Comparison of ENCODE assay signal across 18 cellular contexts in the genomic region with DNA sequence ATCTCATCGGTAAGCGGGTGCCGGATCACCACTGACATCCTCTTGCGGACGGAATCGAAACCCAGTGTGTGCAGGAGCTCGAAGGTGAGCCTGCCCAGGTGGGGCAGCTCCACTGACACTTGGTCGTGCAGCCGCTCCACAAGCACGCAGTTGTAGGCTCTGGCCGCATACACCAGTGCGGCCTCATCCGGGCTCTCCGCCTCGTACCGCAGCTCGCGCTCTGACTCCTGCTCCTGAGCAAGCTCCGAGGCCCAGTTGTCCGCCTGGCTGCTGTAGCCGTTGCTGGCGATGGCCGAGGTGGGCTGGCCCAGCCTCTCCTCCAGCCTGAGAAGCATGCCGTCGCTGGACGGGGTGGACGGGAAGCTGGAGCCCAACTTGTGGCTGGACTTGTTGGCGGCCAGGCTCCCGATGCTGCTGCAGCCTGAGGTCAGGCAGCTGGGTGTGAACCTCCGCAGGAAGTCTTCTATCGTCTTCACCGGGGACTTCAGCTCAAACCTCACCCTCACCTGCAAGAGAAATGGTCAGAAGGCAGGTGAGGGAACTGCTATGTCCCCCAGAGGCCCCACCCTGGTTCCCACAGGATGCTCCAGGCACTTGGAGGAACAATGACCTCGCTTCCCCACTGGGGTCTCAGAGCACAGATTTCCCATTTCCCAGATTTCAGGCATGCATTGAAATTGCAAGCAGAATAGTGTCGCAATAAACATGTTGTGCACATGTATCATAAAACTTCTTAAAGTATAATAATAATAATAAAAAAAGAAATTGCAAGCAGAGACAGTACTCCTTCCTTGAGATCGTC.
"Had no signal": no experiment of that assay in that cellular context is flagged by ENCODE, and none has a peak within 500 bp of the region (broad histone marks: within the 10 kb centered on the region; RNA-seq: fewer than 3 reads in every experiment).

No MANE protein-coding gene starts in this region.

- ATAC-seq: effector memory CD8-positive, alpha-beta T cell; gastroesophageal sphincter had no signal

- H3K36me3 ChIP-seq: left ventricle myocardium inferior had no signal

- FAIRE-seq: colon, keratinocyte, small intestine had no signal

- DNase-seq: effector memory CD8-positive, alpha-beta T cell; esophagus squamous epithelium; foreskin fibroblast; glutamatergic neuron; immature natural killer cell; left ventricle myocardium inferior; mesenchymal stem cell; naive B cell; small intestine; stimulated activated CD4-positive, alpha-beta T cell treated with anti-CD3 and anti-CD28 coated beads, Interleukin-2, amount 100 ng/mL, for 48 hours; stimulated activated naive CD4-positive, alpha-beta T cell treated with Interleukin-2 at 50 U/mL for 16 hours; trophoblast cell had no signal

- H3K27ac ChIP-seq: esophagus squamous epithelium, gastroesophageal sphincter, left ventricle myocardium inferior had no signal

- H3K27me3 Mint-ChIP-seq: effector memory CD8-positive, alpha-beta T cell had no signal

- H3K4me3 ChIP-seq: esophagus squamous epithelium, gastroesophageal sphincter, left ventricle myocardium inferior, lung had no signal

- H3K4me1 ChIP-seq: esophagus squamous epithelium, left ventricle myocardium inferior had no signal

- H3K27ac Mint-ChIP-seq: dendritic cell treated with granulocyte-macrophage colony-stimulating factor and Interleukin-4, amounts not matched to agents 40 ng/mL and 50 ng/mL, for 4 days; effector memory CD8-positive, alpha-beta T cell; naive B cell; nephron had no signal

- H3K4me1 Mint-ChIP-seq: immature natural killer cell had no signal

- H3K27me3 ChIP-seq: esophagus squamous epithelium, gastroesophageal sphincter had no signal

- H3K36me3 Mint-ChIP-seq: naive B cell had no signal

- H3K9me3 Mint-ChIP-seq: dendritic cell treated with granulocyte-macrophage colony-stimulating factor and Interleukin-4, amounts not matched to agents 40 ng/mL and 50 ng/mL, for 4 days; effector memory CD8-positive, alpha-beta T cell; immature natural killer cell; naive B cell; nephron had no signal

- H3K9me3 ChIP-seq: esophagus squamous epithelium, gastroesophageal sphincter, left ventricle myocardium inferior had no signal

- H3K4me3 Mint-ChIP-seq: dendritic cell treated with granulocyte-macrophage colony-stimulating factor and Interleukin-4, amounts not matched to agents 40 ng/mL and 50 ng/mL, for 4 days; effector memory CD8-positive, alpha-beta T cell; immature natural killer cell; naive B cell; nephron had no signal
